18 cellular contexts compared by ENCODE assay signal in genomic region chr12:81350309-81350708, GRCh38.
"Had no signal": no experiment of that assay in that cellular context is flagged by ENCODE, and none has a peak within 500 bp of the region (broad histone marks: within the 10 kb centered on the region; RNA-seq: fewer than 3 reads in every experiment).

No MANE protein-coding gene starts in this region.

- H3K4me3 Mint-ChIP-seq: activated CD4-positive, alpha-beta memory T cell treated with anti-CD3 and anti-CD28 coated beads for 36 hours; activated CD4-positive, alpha-beta T cell treated with anti-CD3 and anti-CD28 coated beads for 36 hours; activated naive CD8-positive, alpha-beta T cell treated with anti-CD3 and anti-CD28 coated beads for 36 hours; brain had no signal

- H3K9me3 ChIP-seq: gastrocnemius medialis, left ventricle myocardium inferior, thyroid gland had no signal

- H3K9me3 Mint-ChIP-seq: activated naive CD8-positive, alpha-beta T cell treated with anti-CD3 and anti-CD28 coated beads for 36 hours; brain had no signal

- H3K27ac ChIP-seq: gastrocnemius medialis, left ventricle myocardium inferior, thyroid gland, WERI-Rb-1 had no signal

- H3K27me3 ChIP-seq: dorsolateral prefrontal cortex, gastrocnemius medialis, thyroid gland had no signal

- H3K36me3 ChIP-seq: gastrocnemius medialis, left ventricle myocardium inferior, thyroid gland, WERI-Rb-1 had no signal

- H3K4me1 Mint-ChIP-seq: activated CD4-positive, alpha-beta T cell treated with anti-CD3 and anti-CD28 coated beads for 36 hours; activated naive CD8-positive, alpha-beta T cell treated with anti-CD3 and anti-CD28 coated beads for 36 hours had no signal

- H3K4me3 ChIP-seq: dorsolateral prefrontal cortex, gastrocnemius medialis, left ventricle myocardium inferior, thyroid gland had no signal

- H3K27ac Mint-ChIP-seq: activated CD4-positive, alpha-beta memory T cell treated with anti-CD3 and anti-CD28 coated beads for 36 hours; activated CD4-positive, alpha-beta T cell treated with anti-CD3 and anti-CD28 coated beads for 36 hours; activated naive CD8-positive, alpha-beta T cell treated with anti-CD3 and anti-CD28 coated beads for 36 hours; brain; progenitor cell of endocrine pancreas had no signal

- H3K4me1 ChIP-seq: gastrocnemius medialis, left ventricle myocardium inferior, thyroid gland had no signal

- H3K27me3 Mint-ChIP-seq: activated CD4-positive, alpha-beta memory T cell treated with anti-CD3 and anti-CD28 coated beads for 36 hours; activated CD4-positive, alpha-beta T cell treated with anti-CD3 and anti-CD28 coated beads for 36 hours; activated naive CD8-positive, alpha-beta T cell treated with anti-CD3 and anti-CD28 coated beads for 36 hours; brain; progenitor cell of endocrine pancreas had no signal

- ATAC-seq: activated CD4-positive, alpha-beta T cell treated with anti-CD3 and anti-CD28 coated beads for 36 hours; gastrocnemius medialis had no signal

- DNase-seq: activated CD4-positive, alpha-beta memory T cell treated with anti-CD3 and anti-CD28 coated beads for 36 hours; activated CD4-positive, alpha-beta T cell treated with anti-CD3 and anti-CD28 coated beads for 36 hours; activated naive CD4-positive, alpha-beta T cell; activated naive CD8-positive, alpha-beta T cell treated with anti-CD3 and anti-CD28 coated beads for 36 hours; caudate nucleus; dorsolateral prefrontal cortex; erythroblast; gastrocnemius medialis; left ventricle myocardium inferior; mammary epithelial cell; stimulated activated CD4-positive, alpha-beta T cell treated with anti-CD3 and anti-CD28 coated beads, Interleukin-12 subunit alpha, Interleukin-12 subunit beta, amount 100 ng/mL, for 4 hours; stimulated activated CD4-positive, alpha-beta T cell treated with anti-CD3 and anti-CD28 coated beads, Interleukin-1b, Interleukin-23, amount 100 ng/mL, for 48 hours; stimulated activated CD8-positive, alpha-beta memory T cell treated with anti-CD3 and anti-CD28 coated beads, Interleukin-4, amount 100 ng/mL, for 48 hours; stimulated activated naive CD4-positive, alpha-beta T cell treated with Interleukin-2 at 50 U/mL for 16 hours; thyroid gland; WERI-Rb-1 had no signal

- H3K36me3 Mint-ChIP-seq: activated CD4-positive, alpha-beta memory T cell treated with anti-CD3 and anti-CD28 coated beads for 36 hours; activated naive CD8-positive, alpha-beta T cell treated with anti-CD3 and anti-CD28 coated beads for 36 hours had no signal
